31 cellular contexts compared by ENCODE assay signal in the genomic region with DNA sequence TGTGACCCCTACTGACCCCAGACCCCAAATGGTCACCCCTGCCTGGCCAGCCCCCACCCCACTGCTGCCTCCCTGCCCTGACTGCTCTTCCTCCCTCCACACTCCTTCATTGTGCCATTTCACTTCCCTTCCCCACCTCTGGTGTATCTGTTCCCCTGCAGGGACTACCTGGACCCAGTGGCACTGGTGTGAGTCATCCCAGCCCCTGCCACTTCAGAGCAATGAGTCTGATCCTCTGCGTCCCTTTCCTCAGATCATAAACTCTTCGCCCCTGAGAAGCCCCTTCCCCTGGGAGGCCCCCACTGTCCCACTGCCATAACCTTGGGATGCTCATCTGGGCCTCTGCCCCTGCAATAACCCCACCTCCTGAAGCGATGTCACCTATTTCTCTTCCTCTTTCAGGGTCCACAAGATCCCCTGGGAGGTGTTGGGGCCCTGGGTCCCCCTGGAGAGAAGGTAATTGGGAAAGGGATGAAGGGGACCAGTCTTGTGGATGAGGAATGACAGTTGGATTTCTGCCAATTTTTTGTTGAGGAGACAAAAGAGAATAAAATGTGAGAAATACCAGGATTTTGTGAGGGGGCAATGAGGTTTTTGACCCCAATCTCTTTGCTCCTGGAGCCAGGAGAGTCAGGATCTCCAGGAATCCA. TPM values are rescaled to one million over a fixed set of nuclear protein-coding genes. Genes with fewer than 3 reads are reported as not detected.
DNase-seq lines count a peak whose midpoint lies in the region; ATAC-seq and TF ChIP-seq lines count a peak whose summit lies in the region.
"Had no signal": no experiment of that assay in that cellular context is flagged by ENCODE, and none has a peak within 500 bp of the region (broad histone marks: within the 10 kb centered on the region; RNA-seq: fewer than 3 reads in every experiment).

No MANE protein-coding gene starts in this region.

- peak; percentile 34 for ATAC-seq in GM18520 (IDR thresholded peaks at IDR 0.05; ENCODE audit: unreplicated experiment)
- ATAC-seq in HG02610 (IDR thresholded peaks at IDR 0.05; ENCODE audit: unreplicated experiment), result peak; percentile 42
- no peak for ATAC-seq in T-helper 17 cell
- no peak for ATAC-seq in mucosa of descending colon
- ATAC-seq: activated T-helper 17 cell treated with anti-CD3 and anti-CD28 coated beads, Interleukin-2, amount 50 U/mL, for 72 hours; body of pancreas; foreskin keratinocyte; GM23338; left lobe of liver; Panc1 had no signal

- H2BK5ac ChIP-seq in neuronal stem cell (ENCODE audit: low read length), result no peak overlapping the region

- H4K20me1 ChIP-seq in Karpas-422 (ENCODE audit: insufficient read depth, low read depth, low read length), result no peaks in the 10 kb centered on the region

- H2BK120ac ChIP-seq in neuronal stem cell (ENCODE audit: low read depth, low read length), result no peak overlapping the region

- WGBS in neuronal stem cell (ENCODE audit: extremely low coverage in 2 of 2, insufficient read length in 2 of 2, insufficient replicate concordance in 1 of 2), 2 donors, result no CpG with 5 or more reads among the region's 3 CpGs

- H3K27ac Mint-ChIP-seq in T-helper 17 cell, result no peak overlapping the region
- H3K27ac Mint-ChIP-seq: activated naive CD8-positive, alpha-beta T cell treated with anti-CD3 and anti-CD28 coated beads, Interleukin-2, amount 10 ng/mL, durations not matched to agents 7 days and 5 days; activated T-helper 17 cell treated with anti-CD3 and anti-CD28 coated beads, Interleukin-2, amount 50 U/mL, for 72 hours; GM23338; T-helper 1 cell treated with Interleukin-12 subunit alpha and Interleukin-12 subunit beta and Interleukin-4 antibody, amounts not matched to agents 30 μg/mL and 1 μg/mL, for 36 hours had no signal

- H4K91ac ChIP-seq in neuronal stem cell (ENCODE audit: low read depth, low read length, poor library complexity), result no peak overlapping the region

- no peak overlapping the region for H3K27ac ChIP-seq in neuronal stem cell (replicated peaks; ENCODE audit: low read length)
- H3K27ac ChIP-seq in Karpas-422 (ENCODE audit: low read length), result no peak overlapping the region
- H3K27ac ChIP-seq: body of pancreas, foreskin keratinocyte, KMS-11, SJCRH30, transverse colon, WERI-Rb-1 had no signal

- H2AK5ac ChIP-seq in neuronal stem cell (ENCODE audit: low read depth, low read length), result peak overlapping the region; percentile 60

- no peaks in the 10 kb centered on the region for H3K79me2 ChIP-seq in Karpas-422 (ENCODE audit: low read length)

- H3K4me1 ChIP-seq in neuronal stem cell (ENCODE audit: control insufficient read depth in 2 of 2, insufficient read depth in 1 of 2, low read depth in 1 of 2, low read length in 2 of 2) (peaks cover 0 to 2% of the 10 kb centered on the region in 2 donors), mucosa of descending colon (ENCODE audit: low read depth) (no peaks in the 10 kb centered on the region), Karpas-422 (ENCODE audit: low read length) (no peaks in the 10 kb centered on the region)
- H3K4me1 ChIP-seq: BE2C, body of pancreas, foreskin keratinocyte, SJCRH30, transverse colon had no signal

- peak; percentile 11 for DNase-seq in GM10266 (ENCODE audit: extremely low spot score)
- no peak for DNase-seq in neuronal stem cell (ENCODE audit: low spot score)
- DNase-seq in T-helper 17 cell, result no peak
- no peak for DNase-seq in amygdala (lab: John Stamatoyannopoulos, UW)
- no peak for DNase-seq in mucosa of descending colon
- DNase-seq in Karpas-422, result no peak
- DNase-seq: activated CD4-positive, alpha-beta T cell treated with anti-CD3 and anti-CD28 coated beads, Interleukin-2, amount 50 U/mL, for 4 hours; activated CD8-positive, alpha-beta memory T cell treated with anti-CD3 and anti-CD28 coated beads, Interleukin-2, amount 50 U/mL, for 4 hours; activated naive CD8-positive, alpha-beta T cell treated with anti-CD3 and anti-CD28 coated beads, Interleukin-2, amount 10 ng/mL, durations not matched to agents 7 days and 5 days; BE2C; body of pancreas; DND-41; foreskin keratinocyte; mesendoderm; naive B cell; NCI-H1048; NCI-H2081; NK-92 treated with Interleukin-12 subunit alpha and Interleukin-12 subunit beta, amount 100 ng/mL, for 24 hours; SJCRH30; stimulated activated CD4-positive, alpha-beta T cell treated with anti-CD3 and anti-CD28 coated beads, Interleukin-4, amount 100 ng/mL, for 1 hour; transverse colon; WERI-Rb-1 had no signal

- H3K4ac ChIP-seq in neuronal stem cell (ENCODE audit: low read length), result no peak overlapping the region

- no peaks in the 10 kb centered on the region for H3K36me3 Mint-ChIP-seq in T-helper 17 cell (ENCODE audit: low read depth)
- H3K36me3 Mint-ChIP-seq: activated naive CD8-positive, alpha-beta T cell treated with anti-CD3 and anti-CD28 coated beads, Interleukin-2, amount 10 ng/mL, durations not matched to agents 7 days and 5 days; naive B cell had no signal

- H3K79me1 ChIP-seq in neuronal stem cell (ENCODE audit: low read depth, low read length), result no peaks in the 10 kb centered on the region

- H3K14ac ChIP-seq in neuronal stem cell (ENCODE audit: low read length), result no peak overlapping the region

- no peak overlapping the region for H3K4me3 ChIP-seq in neuronal stem cell (ENCODE audit: low read length in 2 of 2)
- H3K4me3 ChIP-seq in mucosa of descending colon, result no peak overlapping the region
- no peak overlapping the region for H3K4me3 ChIP-seq in Karpas-422 (ENCODE audit: low read length)
- H3K4me3 ChIP-seq: body of pancreas, GM23338, SJCRH30, smooth muscle cell, transverse colon had no signal

- H2BK15ac ChIP-seq in neuronal stem cell (ENCODE audit: low read length), result no peak overlapping the region

- no peak overlapping the region for H3K4me3 Mint-ChIP-seq in T-helper 17 cell
- H3K4me3 Mint-ChIP-seq: activated naive CD8-positive, alpha-beta T cell treated with anti-CD3 and anti-CD28 coated beads, Interleukin-2, amount 10 ng/mL, durations not matched to agents 7 days and 5 days; activated T-helper 17 cell treated with anti-CD3 and anti-CD28 coated beads, Interleukin-2, amount 50 U/mL, for 72 hours; GM23338; naive B cell; T-helper 1 cell treated with Interleukin-12 subunit alpha and Interleukin-12 subunit beta and Interleukin-4 antibody, amounts not matched to agents 30 μg/mL and 1 μg/mL, for 36 hours had no signal

- H2AFZ ChIP-seq in neuronal stem cell (ENCODE audit: low read length) (no peak overlapping the region), Karpas-422 (ENCODE audit: low read length) (no peak overlapping the region)
- H2AFZ ChIP-seq: GM23338 had no signal

- peaks cover 20% of the 10 kb centered on the region for H3K4me1 Mint-ChIP-seq in T-helper 17 cell
- H3K4me1 Mint-ChIP-seq: activated naive CD8-positive, alpha-beta T cell treated with anti-CD3 and anti-CD28 coated beads, Interleukin-2, amount 10 ng/mL, durations not matched to agents 7 days and 5 days; GM23338 had no signal

- H3K36me3 ChIP-seq in neuronal stem cell (replicated peaks in 1 of 2; ENCODE audit: control insufficient read depth in 2 of 2, insufficient read depth in 2 of 2, low read length in 2 of 2) (no peaks in the 10 kb centered on the region), mucosa of descending colon (ENCODE audit: low read depth) (no peaks in the 10 kb centered on the region), Karpas-422 (ENCODE audit: insufficient read depth, low read length) (no peaks in the 10 kb centered on the region)
- H3K36me3 ChIP-seq: BE2C, SJCRH30, transverse colon, WERI-Rb-1 had no signal

- no peak overlapping the region for H3K4me2 ChIP-seq in neuronal stem cell (ENCODE audit: insufficient read depth, low read length, poor library complexity, severe bottlenecking)
- H3K4me2 ChIP-seq in Karpas-422 (ENCODE audit: low read depth, low read length, poor library complexity, severe bottlenecking), result no peak overlapping the region
- H3K4me2 ChIP-seq: GM23338, KMS-11, smooth muscle cell had no signal

- intact Hi-C loops in mucosa of descending colon (cut with DNase I, micrococcal nuclease), result no loop called here

- H3K27me3 ChIP-seq in neuronal stem cell (ENCODE audit: control insufficient read depth in 3 of 3, insufficient read depth in 3 of 3, low read depth in 1 of 3, low read length in 3 of 3) (peaks cover 0 to 11% (median 2%) of the 10 kb centered on the region in 3 experiments), Karpas-422 (ENCODE audit: low read length) (no peaks in the 10 kb centered on the region)
- H3K27me3 ChIP-seq: BE2C, body of pancreas, SJCRH30, transverse colon had no signal

- H3K9me3 ChIP-seq in neuronal stem cell (replicated peaks in 1 of 2; ENCODE audit: control insufficient read depth in 2 of 2, insufficient read depth in 1 of 2, low read depth in 1 of 2, low read length in 2 of 2) (peaks cover 0 to 4% of the 10 kb centered on the region in 2 donors), T-helper 17 cell (ENCODE audit: control insufficient read depth, low read length, poor library complexity, severe bottlenecking) (no peaks in the 10 kb centered on the region), mucosa of descending colon (no peaks in the 10 kb centered on the region), Karpas-422 (ENCODE audit: low read length) (no peaks in the 10 kb centered on the region)
- H3K9me3 ChIP-seq: BE2C, body of pancreas, SJCRH30, transverse colon had no signal

- no peaks in the 10 kb centered on the region for H3K27me3 Mint-ChIP-seq in T-helper 17 cell
- H3K27me3 Mint-ChIP-seq: activated T-helper 17 cell treated with anti-CD3 and anti-CD28 coated beads, Interleukin-2, amount 50 U/mL, for 72 hours had no signal

- H2BK12ac ChIP-seq in neuronal stem cell (ENCODE audit: low read length), result no peak overlapping the region

- H3K9me2 ChIP-seq in Karpas-422 (replicated peaks; ENCODE audit: insufficient read depth, low read length), result no peaks in the 10 kb centered on the region

- no peak overlapping the region for H3K23ac ChIP-seq in neuronal stem cell (ENCODE audit: low read depth, low read length, poor library complexity)

- H3K9ac ChIP-seq in neuronal stem cell (ENCODE audit: low read depth, low read length, poor library complexity) (peak overlapping the region; percentile 3), Karpas-422 (ENCODE audit: low read length) (no peak overlapping the region)
- H3K9ac ChIP-seq: KMS-11 had no signal

- H3K18ac ChIP-seq in neuronal stem cell (ENCODE audit: low read length), result no peak overlapping the region

- H4K8ac ChIP-seq in neuronal stem cell (ENCODE audit: low read depth, low read length), result no peak overlapping the region

- TF ChIP-seq CTCF in GM10266 (IDR thresholded peaks at IDR 0.05; ENCODE audit: control insufficient read depth, insufficient read depth, low read depth, missing control alignments), result no peak
- TF ChIP-seq CTCF in mucosa of descending colon (IDR thresholded peaks at IDR 0.05), result no peak

RNA-seq across cellular contexts. Expression of a gene that starts 19.1 kb away (rescaled TPM):
- polyA plus RNA-seq in neuronal stem cell (2013, experiment 1 of 2), result 38.1 TPM
- 37.8 TPM for polyA plus RNA-seq in neuronal stem cell (2013, experiment 2 of 2)
- total RNA-seq in T-helper 17 cell, result 100 to 1,000 TPM; 114 to 120 TPM
- 10 to 100 TPM; 57.8 to 83.5 (median 75.2) TPM for total RNA-seq in mucosa of descending colon
- total RNA-seq in Karpas-422 (2014; rRNA removed; shearing (Covaris generic); ENCODE audit: low replicate concordance), result 14.7 and 21.6 TPM in 2 replicates

Comparison
In these comparisons a context has a peak if more than half of its experiments do, and no peak if none do; other contexts are left out.
1. ATAC-seq: peak in GM18520 (single experiment) and HG02610 (single experiment); none in T-helper 17 cell (single experiment) and mucosa of descending colon (single experiment).